ENCODE assay signal across 8 cellular contexts in the genomic region with DNA sequence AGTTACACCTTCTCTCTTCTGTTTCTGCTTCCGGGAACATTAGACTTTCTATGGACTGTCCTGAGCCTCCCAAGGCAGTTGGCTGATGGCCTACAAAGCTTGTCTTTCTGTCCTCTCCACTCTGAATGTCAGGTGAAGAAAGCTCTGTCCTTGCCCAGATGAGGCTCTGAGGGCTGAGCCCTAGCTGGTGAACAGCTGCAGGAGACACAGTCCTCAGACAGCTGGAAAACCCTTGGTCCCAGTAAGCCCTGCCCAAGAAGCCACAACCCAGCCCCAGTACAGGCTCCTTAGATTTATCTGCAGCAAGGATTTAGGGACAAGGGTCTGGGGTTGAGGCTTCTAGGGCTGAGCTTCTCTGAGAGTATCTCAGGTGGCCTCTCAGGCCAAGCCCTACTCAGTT. TPM values are rescaled to one million over a fixed set of nuclear protein-coding genes. Genes with fewer than 3 reads are reported as not detected.
"Had no signal": no experiment of that assay in that cellular context is flagged by ENCODE, and none has a peak within 500 bp of the region (broad histone marks: within the 10 kb centered on the region; RNA-seq: fewer than 3 reads in every experiment).

No MANE protein-coding gene starts in this region.

RNA-seq across cellular contexts. Expression of a gene that starts 26.3 kb away (rescaled TPM):
- total RNA-seq: activated CD4-positive, alpha-beta memory T cell treated with anti-CD3 and anti-CD28 coated beads, Interleukin-2, amount 10 ng/mL, durations not matched to agents 7 days and 5 days; activated CD4-positive, alpha-beta T cell treated with anti-CD3 and anti-CD28 coated beads for 36 hours; activated CD8-positive, alpha-beta memory T cell treated with anti-CD3 and anti-CD28 coated beads for 36 hours; activated naive CD4-positive, alpha-beta T cell treated with anti-CD3 and anti-CD28 coated beads for 36 hours; cardiac septum; PC-3; Right ventricle myocardium inferior; T-helper 1 cell treated with Interleukin-12 subunit alpha and Interleukin-12 subunit beta and Interleukin-4 antibody, amounts not matched to agents 30 ng/mL and 1 ng/mL, for 36 hours had no signal
